Comparison of ENCODE assay signal across 9 cellular contexts in genomic region chr1:84853743-84854721, GRCh38. TPM values are rescaled to one million over a fixed set of nuclear protein-coding genes. Genes with fewer than 3 reads are reported as not detected.
DNase-seq lines count a peak whose midpoint lies in the region; ATAC-seq, FAIRE-seq and TF ChIP-seq lines count a peak whose summit lies in the region.
"Had no signal": no experiment of that assay in that cellular context is flagged by ENCODE, and none has a peak within 500 bp of the region (broad histone marks: within the 10 kb centered on the region; RNA-seq: fewer than 3 reads in every experiment).

No MANE protein-coding gene starts in this region.

- H4K20me1 ChIP-seq in endothelial cell of umbilical vein (replicated peaks; ENCODE audit: control insufficient read depth, extremely low read depth, insufficient read depth, low read length), result no peaks in the 10 kb centered on the region

- H3K9me3 ChIP-seq in CD8-positive, alpha-beta T cell (ENCODE audit: low read length), result no peaks in the 10 kb centered on the region
- no peaks in the 10 kb centered on the region for H3K9me3 ChIP-seq in endothelial cell of umbilical vein (replicated peaks; ENCODE audit: control insufficient read depth, insufficient read depth, low read length)

- ATAC-seq in CD8-positive, alpha-beta T cell, result peak; percentile 98
- ATAC-seq in GM19328 (IDR thresholded peaks at IDR 0.05; ENCODE audit: unreplicated experiment), result peak; percentile 97
- ATAC-seq in HG03196 (IDR thresholded peaks at IDR 0.05; ENCODE audit: unreplicated experiment), result peak; percentile 95

- TF ChIP-seq POLR2A in endothelial cell of umbilical vein (IDR thresholded peaks at IDR 0.05; ENCODE audit: low read depth, low read length), result no peak

- peaks cover 24% of the 10 kb centered on the region for H3K4me1 ChIP-seq in CD8-positive, alpha-beta T cell (ENCODE audit: insufficient read depth, low read length)
- H3K4me1 ChIP-seq in endothelial cell of umbilical vein (ENCODE audit: control insufficient read depth, extremely low read depth, insufficient read depth, low read length), result peaks cover 20% of the 10 kb centered on the region

- POLR2A ChIA-PET in CD8-positive, alpha-beta T cell (lab: Charles Lee), result no interaction called here
- POLR2A ChIA-PET in endothelial cell of umbilical vein (lab: Charles Lee), result no interaction called here

- no TSS peak for BruUV-seq in endothelial cell of umbilical vein (replicated peaks; lab: Mats Ljungman, UMichigan)

- peak overlapping the region; percentile 35 for H3K9ac ChIP-seq in endothelial cell of umbilical vein (replicated peaks; ENCODE audit: extremely low read depth, insufficient read depth, low read length)

- no peaks in the 10 kb centered on the region for H3K36me3 ChIP-seq in CD8-positive, alpha-beta T cell (ENCODE audit: insufficient read depth, low read length)
- H3K36me3 ChIP-seq in endothelial cell of umbilical vein (ENCODE audit: control insufficient read depth in 2 of 2, extremely low read depth in 1 of 2, insufficient read depth in 2 of 2, low read length in 2 of 2), result no peaks in the 10 kb centered on the region

- CTCF ChIA-PET in CD8-positive, alpha-beta T cell (lab: Charles Lee), result no interaction called here
- CTCF ChIA-PET in endothelial cell of umbilical vein (lab: Charles Lee), result interaction anchor here (1.3 to 2.8 kb wide), 3 partner anchors 12 to 82 kb away, joined by 3 to 7 read pairs (median 3); no protein-coding TSS in a partner anchor

- H2AFZ ChIP-seq in endothelial cell of umbilical vein (ENCODE audit: low read depth, low read length), result peak overlapping the region; percentile 52

- no peaks in the 10 kb centered on the region for H3K79me2 ChIP-seq in endothelial cell of umbilical vein (ENCODE audit: control insufficient read depth, insufficient read depth, low read length)

- H3K4me3 ChIP-seq in CD8-positive, alpha-beta T cell (ENCODE audit: low read depth, low read length), result no peak overlapping the region
- H3K4me3 ChIP-seq in endothelial cell of umbilical vein (replicated peaks in 1 of 3; ENCODE audit: insufficient read depth in 1 of 3, low read depth in 1 of 3, low read length in 3 of 3), result no peak overlapping the region
- H3K4me3 ChIP-seq: skin epidermis had no signal

- no peaks in the 10 kb centered on the region for H3K36me3 Mint-ChIP-seq in CD8-positive, alpha-beta T cell

- no peak overlapping the region for H3K4me3 Mint-ChIP-seq in CD8-positive, alpha-beta T cell

- DNase-seq in CD8-positive, alpha-beta T cell, result peak in 5 of 7 experiments; percentile 22 to 52 (median 36)
- DNase-seq in SW 1271 (lab: John Stamatoyannopoulos, UW) (peak; percentile 60 to 87), endothelial cell of umbilical vein (ENCODE audit: low read depth, low spot score) (peak; percentile 87), NCI-H345 (lab: John Stamatoyannopoulos, UW) (no peak), NCI-H510A (lab: John Stamatoyannopoulos, UW) (no peak)
- peak in 2 of 3 donors; percentile 13 to 19 for DNase-seq in stimulated activated CD4-positive, alpha-beta T cell treated with anti-CD3 and anti-CD28 coated beads, TNF-alpha, amount 100 ng/mL, for 48 hours (ENCODE audit: low read depth in 3 of 3)

- no peak overlapping the region for H3K27ac ChIP-seq in CD8-positive, alpha-beta T cell (ENCODE audit: low read depth, low read length)
- peak overlapping the region; percentile 90 for H3K27ac ChIP-seq in endothelial cell of umbilical vein (ENCODE audit: insufficient read depth, low read depth, low read length)

- no peaks in the 10 kb centered on the region for H3K9me1 ChIP-seq in endothelial cell of umbilical vein (replicated peaks; ENCODE audit: control insufficient read depth, extremely low read depth, insufficient read depth, low read length)

- H3K4me1 Mint-ChIP-seq in CD8-positive, alpha-beta T cell (ENCODE audit: low read depth), result peaks cover 42% of the 10 kb centered on the region

- FAIRE-seq in endothelial cell of umbilical vein (lab: Jason Lieb, UNC), result peak; percentile 95

- peak overlapping the region; percentile 23 for H3K4me2 ChIP-seq in endothelial cell of umbilical vein (ENCODE audit: insufficient read depth, low read length)

- peak overlapping the region; percentile 62 for H3K27ac Mint-ChIP-seq in CD8-positive, alpha-beta T cell

- no peak for TF ChIP-seq CTCF in CD8-positive, alpha-beta T cell (IDR thresholded peaks at IDR 0.05)
- TF ChIP-seq CTCF in endothelial cell of umbilical vein (IDR thresholded peaks at IDR 0.05; ENCODE audit: extremely low read depth in 1 of 2, insufficient read depth in 1 of 2, low read depth in 1 of 2, low read length in 2 of 2), result no peak

- H3K9me3 Mint-ChIP-seq in CD8-positive, alpha-beta T cell, result no peaks in the 10 kb centered on the region

- no peaks in the 10 kb centered on the region for H3K27me3 ChIP-seq in CD8-positive, alpha-beta T cell (ENCODE audit: insufficient read depth, low read length)
- no peaks in the 10 kb centered on the region for H3K27me3 ChIP-seq in endothelial cell of umbilical vein (ENCODE audit: control insufficient read depth in 2 of 2, insufficient read depth in 2 of 2, low read length in 2 of 2)

- H3K27me3 Mint-ChIP-seq in CD8-positive, alpha-beta T cell (ENCODE audit: low read depth), result no peaks in the 10 kb centered on the region

- dilution Hi-C loops in endothelial cell of umbilical vein (cut with MboI; ENCODE audit: extremely low pct_ligation_motif_present, low sequenced_read_pairs), result no loop called here

- intact Hi-C loops in CD8-positive, alpha-beta T cell (cut with DNase I, micrococcal nuclease), result loop anchor here in 1 of 2 experiments (1.0 to 10.0 kb wide), 2 partner anchors 159 to 421 kb away; partner anchors contain the start of gene SSX2IP
- intact Hi-C loops in endothelial cell of umbilical vein (cut with micrococcal nuclease), result loop anchor here (5.0 kb wide), 1 partner anchor 83 kb away; no protein-coding TSS in a partner anchor

TF ChIP-seq in endothelial cell of umbilical vein, 7 proteins besides CTCF, POLR2A, EP300 and RAD21:
- TF ChIP-seq JUN (IDR thresholded peaks at IDR 0.05; ENCODE audit: borderline replicate concordance, insufficient read depth, insufficient read length, low read depth) (peak; percentile 98), POLR2AphosphoS5 (IDR thresholded peaks at IDR 0.05; ENCODE audit: insufficient read depth, low read depth, low read length) (peak; percentile 56), FOS (IDR thresholded peaks at IDR 0.05; ENCODE audit: borderline replicate concordance, insufficient read depth, low read length) (peak; percentile 99), GATA2 (IDR thresholded peaks at IDR 0.05; ENCODE audit: insufficient read depth, insufficient read length, low read depth, low read length) (peak; percentile 67), MYC (IDR thresholded peaks at IDR 0.05; ENCODE audit: low read depth, low read length) (no peak)
TF ChIP-seq in endothelial cell of umbilical vein: peak in this region for 4.

RNA-seq across cellular contexts. Expression of gene LPAR3, which starts 39.0 kb away (rescaled TPM):
- total RNA-seq in CD8-positive, alpha-beta T cell, result under 1 TPM; 0.58 to 0.90 TPM
- not detected in 2 replicates for total RNA-seq in endothelial cell of umbilical vein
- not detected in 2 replicates for polyA plus RNA-seq in endothelial cell of umbilical vein
- polyA plus RNA-seq in endothelial cell of umbilical vein (2011; cell fraction: cytosol; rRNA removed), result not detected in 2 replicates
- not detected in 2 replicates for polyA plus RNA-seq in endothelial cell of umbilical vein (2011; cell fraction: nucleus; rRNA removed)
- not detected in 2 replicates for polyA plus RNA-seq in endothelial cell of umbilical vein (2012)
- polyA minus RNA-seq in endothelial cell of umbilical vein, result not detected in 2 replicates
- not detected for polyA minus RNA-seq in endothelial cell of umbilical vein (2011; cell fraction: cytosol; rRNA and poly(A)+ RNA removed)
- polyA minus RNA-seq in endothelial cell of umbilical vein (2011; cell fraction: nucleus; rRNA and poly(A)+ RNA removed), result not detected in 2 replicates

Comparison
In these comparisons a context has a peak if more than half of its experiments do, and no peak if none do; other contexts are left out.
1. DNase-seq: peak in CD8-positive, alpha-beta T cell (5 of 7), SW 1271 (2 of 2), endothelial cell of umbilical vein (single experiment) and stimulated activated CD4-positive, alpha-beta T cell treated with anti-CD3 and anti-CD28 coated beads, TNF-alpha, amount 100 ng/mL, for 48 hours (2 of 3); none in NCI-H345 (single experiment) and NCI-H510A (single experiment).
2. Peak in every context shown above with its lines, with median percentiles within 50 percentile points of each other: ATAC-seq.